In genomic region chr11:33722579-33723234, GRCh38 we compare ENCODE assay signal across 9 cellular contexts. TPM values are rescaled to one million over a fixed set of nuclear protein-coding genes. Genes with fewer than 3 reads are reported as not detected.
A peak's percentile ranks its signal among the peaks of the same experiment; 100 is the strongest.
DNase-seq lines count a peak whose midpoint lies in the region; ATAC-seq and TF ChIP-seq lines count a peak whose summit lies in the region.
"Had no signal": no experiment of that assay in that cellular context is flagged by ENCODE, and none has a peak within 500 bp of the region (broad histone marks: within the 10 kb centered on the region; RNA-seq: fewer than 3 reads in every experiment).

No MANE protein-coding gene starts in this region.

- H3K36me3 Mint-ChIP-seq in Caco-2 (ENCODE audit: insufficient read depth, unreplicated experiment), result peaks cover 20% of the 10 kb centered on the region
- H3K36me3 Mint-ChIP-seq in naive thymus-derived CD8-positive, alpha-beta T cell, result peaks cover 0 to 37% (median 8%) of the 10 kb centered on the region in 3 donors

- peaks cover 28% of the 10 kb centered on the region for H3K4me1 ChIP-seq in Caco-2

- H3K4me3 Mint-ChIP-seq in stimulated activated naive CD8-positive, alpha-beta T cell treated with anti-CD3 and anti-CD28 coated beads, Interleukin-15, amount 100 ng/mL, for 72 hours, result peak overlapping the region; percentile 38 to 58
- H3K4me3 Mint-ChIP-seq in Caco-2 (ENCODE audit: unreplicated experiment), result no peak overlapping the region
- no peak overlapping the region for H3K4me3 Mint-ChIP-seq in naive thymus-derived CD8-positive, alpha-beta T cell
- H3K4me3 Mint-ChIP-seq: memory B cell had no signal

- peaks cover 51% of the 10 kb centered on the region for H3K4me1 Mint-ChIP-seq in stimulated activated naive CD8-positive, alpha-beta T cell treated with anti-CD3 and anti-CD28 coated beads, Interleukin-15, amount 100 ng/mL, for 72 hours
- peaks cover 25% of the 10 kb centered on the region for H3K4me1 Mint-ChIP-seq in Caco-2 (ENCODE audit: low read depth, unreplicated experiment)
- H3K4me1 Mint-ChIP-seq in naive thymus-derived CD8-positive, alpha-beta T cell, result peaks cover 12 to 32% (median 20%) of the 10 kb centered on the region in 4 donors

- H3K9me3 Mint-ChIP-seq in stimulated activated naive CD8-positive, alpha-beta T cell treated with anti-CD3 and anti-CD28 coated beads, Interleukin-15, amount 100 ng/mL, for 72 hours, result no peaks in the 10 kb centered on the region
- no peaks in the 10 kb centered on the region for H3K9me3 Mint-ChIP-seq in Caco-2 (ENCODE audit: unreplicated experiment)
- H3K9me3 Mint-ChIP-seq in naive thymus-derived CD8-positive, alpha-beta T cell, result no peaks in the 10 kb centered on the region

- no peak overlapping the region for H3K4me3 ChIP-seq in Caco-2 (ENCODE audit: low read depth, low read length)

- H3K27me3 ChIP-seq in Caco-2 (replicated peaks; ENCODE audit: control insufficient read depth, insufficient read depth, low read length), result no peaks in the 10 kb centered on the region

- POLR2A ChIA-PET in Caco-2 (lab: Charles Lee), result interaction anchor here (0.6 kb wide), 1 partner anchor 14 kb away, joined by 5 read pairs; the partner anchor contains the start of gene CD59
- POLR2A ChIA-PET in naive thymus-derived CD8-positive, alpha-beta T cell (lab: Charles Lee), result no interaction called here

- no TSS peak for BruUV-seq in Caco-2 (replicated peaks; lab: Mats Ljungman, UMichigan)

- DNase-seq in activated CD4-positive, alpha-beta T cell treated with anti-CD3 and anti-CD28 coated beads, Interleukin-2, amount 50 U/mL, for 48 hours, result peak; percentile 69 to 79
- no peak for DNase-seq in left ventricle myocardium superior
- DNase-seq in stimulated activated naive CD8-positive, alpha-beta T cell treated with anti-CD3 and anti-CD28 coated beads, Interleukin-15, amount 100 ng/mL, for 72 hours, result peak; percentile 39 to 73
- DNase-seq in Caco-2, result no peak
- DNase-seq in foreskin melanocyte, result no peak
- no peak for DNase-seq in naive thymus-derived CD8-positive, alpha-beta T cell

- no peak for TF ChIP-seq CTCF in Caco-2 (IDR thresholded peaks at IDR 0.05; ENCODE audit: insufficient read depth in 1 of 2, low read depth in 1 of 2, low read length in 1 of 2, severe bottlenecking in 1 of 2, unreplicated experiment in 1 of 2)

- no peaks in the 10 kb centered on the region for H3K27me3 Mint-ChIP-seq in stimulated activated naive CD8-positive, alpha-beta T cell treated with anti-CD3 and anti-CD28 coated beads, Interleukin-15, amount 100 ng/mL, for 72 hours
- H3K27me3 Mint-ChIP-seq in Caco-2 (ENCODE audit: insufficient read depth, unreplicated experiment), result no peaks in the 10 kb centered on the region
- no peaks in the 10 kb centered on the region for H3K27me3 Mint-ChIP-seq in naive thymus-derived CD8-positive, alpha-beta T cell
- H3K27me3 Mint-ChIP-seq: memory B cell had no signal

- intact Hi-C loops in left ventricle myocardium superior (cut with micrococcal nuclease) (no loop called here), Caco-2 (cut with micrococcal nuclease; ENCODE audit: unreplicated experiment) (no loop called here)

- ATAC-seq in GM18873 (IDR thresholded peaks at IDR 0.05; ENCODE audit: low FRiP score, unreplicated experiment) (peak; percentile 87), HG02840 (IDR thresholded peaks at IDR 0.05; ENCODE audit: low FRiP score, unreplicated experiment) (peak; percentile 65), left ventricle myocardium superior (peak; percentile 18)
- peak; percentile 97 for ATAC-seq in stimulated activated naive CD8-positive, alpha-beta T cell treated with anti-CD3 and anti-CD28 coated beads, Interleukin-15, amount 100 ng/mL, for 72 hours
- no peak for ATAC-seq in naive thymus-derived CD8-positive, alpha-beta T cell

- peak overlapping the region; percentile 48 to 71 for H3K27ac Mint-ChIP-seq in stimulated activated naive CD8-positive, alpha-beta T cell treated with anti-CD3 and anti-CD28 coated beads, Interleukin-15, amount 100 ng/mL, for 72 hours
- H3K27ac Mint-ChIP-seq in Caco-2 (ENCODE audit: unreplicated experiment), result no peak overlapping the region
- H3K27ac Mint-ChIP-seq in naive thymus-derived CD8-positive, alpha-beta T cell, result no peak overlapping the region
- H3K27ac Mint-ChIP-seq: memory B cell had no signal

- no peaks in the 10 kb centered on the region; the same call in 1 of the 2 replicates for H3K36me3 ChIP-seq in Caco-2 (ENCODE audit: control insufficient read depth, insufficient read depth, low read length)

- no peaks in the 10 kb centered on the region for H3K9me3 ChIP-seq in Caco-2

- CTCF ChIA-PET in Caco-2 (lab: Charles Lee), result interaction anchor here (1.3 kb wide), 1 partner anchor 14 kb away, joined by 6 read pairs; the partner anchor contains the start of gene CD59

RNA-seq across cellular contexts. Expression of gene CD59, which starts 13.5 kb away (rescaled TPM):
- total RNA-seq in left ventricle myocardium superior (814 TPM), Caco-2 (2022) (149 and 152 TPM in 2 replicates)
- total RNA-seq in naive thymus-derived CD8-positive, alpha-beta T cell, result 10 to 100 TPM; 59.0 to 66.8 TPM
- polyA plus RNA-seq in naive thymus-derived CD8-positive, alpha-beta T cell, result 10 to 100 TPM; 36.2 to 53.7 (median 47.5) TPM

RNA-seq across cellular contexts. Expression of gene C11orf91, which starts 22.1 kb away (rescaled TPM):
- total RNA-seq in left ventricle myocardium superior (not detected), Caco-2 (2022) (not detected in 2 replicates)
- under 1 TPM in 1 of 2 experiments, not detected in 1; 0.47 TPM for total RNA-seq in naive thymus-derived CD8-positive, alpha-beta T cell
- not detected for polyA plus RNA-seq in naive thymus-derived CD8-positive, alpha-beta T cell

RNA-seq across cellular contexts. Expression of gene FBXO3, which starts 51.6 kb away (rescaled TPM):
- total RNA-seq in left ventricle myocardium superior (53.3 TPM), Caco-2 (2022) (27.4 and 29.6 TPM in 2 replicates)
- total RNA-seq in naive thymus-derived CD8-positive, alpha-beta T cell, result 10 to 100 TPM; 49.4 to 52.1 TPM
- 10 to 100 TPM; 23.6 to 25.5 (median 25.2) TPM for polyA plus RNA-seq in naive thymus-derived CD8-positive, alpha-beta T cell

Comparison
In these comparisons a context has a peak if more than half of its experiments do, and no peak if none do; other contexts are left out.
1. ATAC-seq: peak in GM18873 (single experiment), HG02840 (single experiment), left ventricle myocardium superior (single experiment) and stimulated activated naive CD8-positive, alpha-beta T cell treated with anti-CD3 and anti-CD28 coated beads, Interleukin-15, amount 100 ng/mL, for 72 hours (single experiment); none in naive thymus-derived CD8-positive, alpha-beta T cell (0 of 2).
2. DNase-seq: peak in activated CD4-positive, alpha-beta T cell treated with anti-CD3 and anti-CD28 coated beads, Interleukin-2, amount 50 U/mL, for 48 hours (2 of 2) and stimulated activated naive CD8-positive, alpha-beta T cell treated with anti-CD3 and anti-CD28 coated beads, Interleukin-15, amount 100 ng/mL, for 72 hours (2 of 2); none in left ventricle myocardium superior (single experiment), Caco-2 (0 of 2), foreskin melanocyte (single experiment) and naive thymus-derived CD8-positive, alpha-beta T cell (0 of 10).
3. H3K27ac Mint-ChIP-seq: peak in stimulated activated naive CD8-positive, alpha-beta T cell treated with anti-CD3 and anti-CD28 coated beads, Interleukin-15, amount 100 ng/mL, for 72 hours (2 of 2); none in Caco-2 (single experiment) and naive thymus-derived CD8-positive, alpha-beta T cell (0 of 10).
4. H3K4me3 Mint-ChIP-seq: peak in stimulated activated naive CD8-positive, alpha-beta T cell treated with anti-CD3 and anti-CD28 coated beads, Interleukin-15, amount 100 ng/mL, for 72 hours (2 of 2); none in Caco-2 (single experiment) and naive thymus-derived CD8-positive, alpha-beta T cell (0 of 10).